ENCODE assay signal across 16 cellular contexts in genomic region chr3:8608041-8608790, GRCh38. TPM values are rescaled to one million over a fixed set of nuclear protein-coding genes. Genes with fewer than 3 reads are reported as not detected.
"Had no signal": no experiment of that assay in that cellular context is flagged by ENCODE, and none has a peak within 500 bp of the region (broad histone marks: within the 10 kb centered on the region; RNA-seq: fewer than 3 reads in every experiment).

No MANE protein-coding gene starts in this region.

- H3K9me3 ChIP-seq: gastroesophageal sphincter, heart right ventricle, tibial nerve had no signal

- H3K27ac ChIP-seq: gastroesophageal sphincter, tibial nerve had no signal

- H3K27me3 ChIP-seq: heart right ventricle, tibial nerve had no signal

- ATAC-seq: activated CD4-positive, CD25-positive, alpha-beta regulatory T cell treated with anti-CD3 and anti-CD28 coated beads, Interleukin-2, amount 50 U/mL, for 24 hours; activated CD8-positive, alpha-beta T cell treated with anti-CD3 and anti-CD28 coated beads, Interleukin-2, amount 10 ng/mL, durations not matched to agents 7 days and 5 days; naive thymus-derived CD8-positive, alpha-beta T cell had no signal

- DNase-seq: activated CD4-positive, alpha-beta T cell treated with anti-CD3 and anti-CD28 coated beads, Interleukin-2, amount 10 ng/mL, durations not matched to agents 7 days and 5 days; activated CD8-positive, alpha-beta T cell treated with anti-CD3 and anti-CD28 coated beads, Interleukin-2, amount 10 ng/mL, durations not matched to agents 7 days and 5 days; activated naive CD4-positive, alpha-beta T cell treated with Interleukin-2 at 50 U/mL for 16 hours; activated naive CD8-positive, alpha-beta T cell treated with anti-CD3 and anti-CD28 coated beads, Interleukin-2, amount 10 ng/mL, durations not matched to agents 7 days and 5 days; activated T-cell treated with anti-CD3 and anti-CD28 coated beads, Interleukin-2, amount 50 U/mL, for 24 hours; naive thymus-derived CD8-positive, alpha-beta T cell; stimulated activated CD4-positive, alpha-beta T cell treated with anti-CD3 and anti-CD28 coated beads, Interleukin-12 subunit alpha, Interleukin-12 subunit beta, amount 100 ng/mL, for 4 hours; stimulated activated CD4-positive, alpha-beta T cell treated with anti-CD3 and anti-CD28 coated beads, Interleukin-1b, Interleukin-23, amount 100 ng/mL, for 48 hours; stimulated activated CD8-positive, alpha-beta memory T cell treated with anti-CD3 and anti-CD28 coated beads, Interleukin-4, amount 100 ng/mL, for 48 hours; stimulated activated naive CD4-positive, alpha-beta T cell treated with Interleukin-2 at 50 U/mL for 16 hours; T1000 had no signal

- H3K4me3 ChIP-seq: coronary artery, gastroesophageal sphincter, heart right ventricle, tibial nerve had no signal

- H3K36me3 ChIP-seq: gastroesophageal sphincter, heart right ventricle, tibial nerve had no signal

RNA-seq across cellular contexts. Expression of gene SSUH2, which starts 36.4 kb away (rescaled TPM):
- total RNA-seq: activated CD4-positive, alpha-beta T cell treated with anti-CD3 and anti-CD28 coated beads, Interleukin-2, amount 10 ng/mL, durations not matched to agents 7 days and 5 days; activated naive CD8-positive, alpha-beta T cell treated with anti-CD3 and anti-CD28 coated beads, Interleukin-2, amount 10 ng/mL, durations not matched to agents 7 days and 5 days; naive thymus-derived CD8-positive, alpha-beta T cell had no signal
- polyA plus RNA-seq: naive thymus-derived CD8-positive, alpha-beta T cell had no signal
